Comparison of ENCODE assay signal across 18 cellular contexts in the genomic region with DNA sequence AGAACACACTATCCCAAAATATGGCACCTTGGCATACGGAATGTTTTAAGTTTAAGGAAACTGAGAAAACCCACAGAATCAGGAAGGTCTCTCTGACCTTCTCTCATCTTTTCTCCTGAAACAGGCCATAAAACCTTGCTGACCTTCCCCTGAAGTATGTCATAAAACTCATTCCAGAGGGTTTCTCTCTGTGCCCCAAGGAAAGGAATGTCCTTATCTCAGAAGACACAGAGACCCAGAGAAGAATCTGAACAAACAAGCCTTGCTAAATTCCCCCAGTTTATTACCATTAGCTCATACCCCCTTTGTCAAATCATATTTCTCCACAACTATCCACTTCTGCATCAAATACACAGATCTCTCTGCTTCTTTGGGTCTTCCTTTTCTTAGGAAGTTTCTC.
A peak's percentile ranks its signal among the peaks of the same experiment; 100 is the strongest.
DNase-seq lines count a peak whose midpoint lies in the region; ATAC-seq, FAIRE-seq and TF ChIP-seq lines count a peak whose summit lies in the region.
"Had no signal": no experiment of that assay in that cellular context is flagged by ENCODE, and none has a peak within 500 bp of the region (broad histone marks: within the 10 kb centered on the region; RNA-seq: fewer than 3 reads in every experiment).

No MANE protein-coding gene starts in this region.

- no peak for FAIRE-seq in K562 (lab: Jason Lieb, UNC)
- FAIRE-seq: GM12891 had no signal

- no peak overlapping the region for H2BK15ac ChIP-seq in mesendoderm (replicated peaks; ENCODE audit: low read depth)

- no peak for TF ChIP-seq RAD21 in K562 (CRISPR knock-in tag; conservative IDR thresholded peaks at IDR 0.05 in 1 of 2, IDR thresholded peaks at IDR 0.05 in 1 of 2)

- POLR2A ChIA-PET in K562 (lab: Yijun Ruan, JAX) = interaction anchor here (0.7 kb wide), 1 partner anchor 70 kb away, joined by 3 read pairs; no protein-coding TSS in a partner anchor

- BruUV-seq in K562 (replicated peaks; lab: Mats Ljungman, UMichigan) = no TSS peak

- no peak overlapping the region for H3K4me3 Mint-ChIP-seq in nephron progenitor cell
- H3K4me3 Mint-ChIP-seq: CD4-positive, alpha-beta memory T cell; GM23338; H9 had no signal

- H3K79me1 ChIP-seq in mesendoderm (ENCODE audit: low read length) = no peaks in the 10 kb centered on the region

- no peaks in the 10 kb centered on the region for H3K9me3 ChIP-seq in K562 (replicated peaks; ENCODE audit: control insufficient read depth, insufficient read depth, low read depth, low read length)

- TF ChIP-seq EP300 in K562 (IDR thresholded peaks at IDR 0.05; ENCODE audit: low read length) = no peak

- H3K36me3 ChIP-seq in K562 (ENCODE audit: control insufficient read depth, insufficient read depth, low read length) (no peaks in the 10 kb centered on the region), mesendoderm (ENCODE audit: control insufficient read depth, insufficient read depth, low read length) (no peaks in the 10 kb centered on the region)

- TF ChIP-seq CTCF in K562 (IDR thresholded peaks at IDR 0.05 in 2 of 3, conservative IDR thresholded peaks at IDR 0.05 in 1 of 3; ENCODE audit: insufficient read depth in 2 of 3, low read depth in 1 of 3, low read length in 3 of 3) (no peak), nephron progenitor cell (IDR thresholded peaks at IDR 0.05) (no peak)

- H3K56ac ChIP-seq in mesendoderm (ENCODE audit: low read length) = peak overlapping the region; percentile 17

- in situ Hi-C loops in K562 (cut with MboI) = no loop called here

- no peak overlapping the region; the same call in 1 of the 2 replicates for H2AFZ ChIP-seq in K562 (ENCODE audit: low read depth, low read length)
- H2AFZ ChIP-seq: GM23338 had no signal

- H3K9me1 ChIP-seq in K562 (ENCODE audit: control insufficient read depth, insufficient read depth, low read length) = no peaks in the 10 kb centered on the region

- peaks cover 32% of the 10 kb centered on the region for H3K4me1 Mint-ChIP-seq in nephron progenitor cell
- H3K4me1 Mint-ChIP-seq: CD4-positive, alpha-beta memory T cell; GM23338 had no signal

- no peak overlapping the region for H4K8ac ChIP-seq in mesendoderm (ENCODE audit: low read depth, low read length)

- peak overlapping the region; percentile 14 for H3K27ac Mint-ChIP-seq in nephron progenitor cell
- H3K27ac Mint-ChIP-seq: CD4-positive, alpha-beta memory T cell; GM23338; H9 had no signal

- H3K23ac ChIP-seq in mesendoderm (ENCODE audit: low read length) = no peak overlapping the region

- no peak overlapping the region for H4K5ac ChIP-seq in mesendoderm (ENCODE audit: low read length)

- ATAC-seq in K562 (no peak), GM21717 (IDR thresholded peaks at IDR 0.05; ENCODE audit: unreplicated experiment) (no peak), sciatic nerve (no peak), HG02840 (IDR thresholded peaks at IDR 0.05; ENCODE audit: low FRiP score, unreplicated experiment) (no peak)
- ATAC-seq: GM23338, HCT116 had no signal

- no peaks in the 10 kb centered on the region for H3K27me3 ChIP-seq in K562 (ENCODE audit: control insufficient read depth in 2 of 2, insufficient read depth in 2 of 2, low read length in 2 of 2)
- H3K27me3 ChIP-seq in mesendoderm (ENCODE audit: insufficient read depth, low read length, poor library complexity) = no peaks in the 10 kb centered on the region

- WGBS in K562 (ENCODE audit: insufficient coverage, low coverage, missing lambda C conversion rate) = 0% methylated on average over 1 of the region's 1 CpG
- no CpG with 5 or more reads among the region's 1 CpG for WGBS in mesendoderm (ENCODE audit: extremely low coverage, insufficient coverage, low lambda C conversion rate)

- no peak overlapping the region for H3K4me2 ChIP-seq in K562 (ENCODE audit: insufficient read depth, low read length)
- H3K4me2 ChIP-seq in mesendoderm (ENCODE audit: low read length) = no peak overlapping the region
- H3K4me2 ChIP-seq: GM23338 had no signal

- H3K4me3 ChIP-seq in K562 = no peak overlapping the region
- H3K4me3 ChIP-seq in mesendoderm (ENCODE audit: low read length) = no peak overlapping the region
- H3K4me3 ChIP-seq: GM23338 had no signal

- no peak overlapping the region for H2AK5ac ChIP-seq in mesendoderm (ENCODE audit: low read length)

- H2BK120ac ChIP-seq in mesendoderm (ENCODE audit: low read depth, low read length) = no peak overlapping the region

- H3K79me2 ChIP-seq in K562 (ENCODE audit: control insufficient read depth, insufficient read depth, low read length) (no peaks in the 10 kb centered on the region), mesendoderm (ENCODE audit: control insufficient read depth, insufficient read depth, low read length) (no peaks in the 10 kb centered on the region)

- intact Hi-C loops in K562 (cut with micrococcal nuclease) = no loop called here
- intact Hi-C loops in sciatic nerve (cut with DNase I) = no loop called here

- H3K27ac ChIP-seq in K562 (ENCODE audit: extremely low read depth, low read depth, low read length) (no peak overlapping the region), mesendoderm (ENCODE audit: low read depth, low read length) (no peak overlapping the region)

- CTCF ChIA-PET in K562 (lab: Yijun Ruan, JAX; ENCODE audit: low intra/inter-chr PET ratio) = no interaction called here

- no peaks in the 10 kb centered on the region for H3K27me3 Mint-ChIP-seq in nephron progenitor cell (ENCODE audit: low read depth, poor library complexity)
- H3K27me3 Mint-ChIP-seq: CD4-positive, alpha-beta memory T cell had no signal

- H3K18ac ChIP-seq in mesendoderm (ENCODE audit: low read length) = peak overlapping the region; percentile 16

- no peak overlapping the region for H2BK5ac ChIP-seq in mesendoderm (ENCODE audit: low read length)

- TF ChIP-seq POLR2A in K562 (conservative IDR thresholded peaks at IDR 0.05) = no peak

- H3K4me1 ChIP-seq in K562 (replicated peaks in 1 of 2; ENCODE audit: control insufficient read depth in 2 of 2, insufficient read depth in 2 of 2, low read length in 2 of 2) (peaks cover 0 to 5% of the 10 kb centered on the region in 2 experiments; a peak in 1 of 5 replicates), mesendoderm (ENCODE audit: control insufficient read depth, low read depth, low read length) (no peaks in the 10 kb centered on the region)

- DNase-seq in K562 (ENCODE audit: extremely low read depth in 1 of 4, low spot score in 3 of 4) (no peak), mesendoderm (peak; percentile 86), nephron progenitor cell (no peak), NCI-H146 (lab: John Stamatoyannopoulos, UW) (no peak), sciatic nerve (ENCODE audit: low spot score) (no peak)
- DNase-seq: C1 segment of cervical spinal cord; CD4-positive, alpha-beta memory T cell; COR-L47; DMS 273 treated with DMSO at 0.1 percent for 48 hours; DMS79; EL; GF-D8; H9 had no signal

- no peak overlapping the region for H3K9ac ChIP-seq in K562 (ENCODE audit: insufficient read depth in 1 of 2, low read depth in 2 of 2, low read length in 2 of 2)
- H3K9ac ChIP-seq in mesendoderm (ENCODE audit: low read length) = no peak overlapping the region

- H3K4ac ChIP-seq in mesendoderm (ENCODE audit: low read depth, low read length) = no peak overlapping the region

- H3K36me3 Mint-ChIP-seq in nephron progenitor cell (ENCODE audit: low read depth) = peaks cover 8% of the 10 kb centered on the region
- H3K36me3 Mint-ChIP-seq: CD4-positive, alpha-beta memory T cell had no signal

- H3K9me3 Mint-ChIP-seq in nephron progenitor cell = peaks cover 20% of the 10 kb centered on the region

- no peaks in the 10 kb centered on the region for H4K20me1 ChIP-seq in K562 (replicated peaks; ENCODE audit: control insufficient read depth, insufficient read depth, low read length)

TF ChIP-seq in K562, 482 proteins besides CTCF, POLR2A, EP300 and RAD21 (continues in another document):
- TF ChIP-seq ZNF280A (IDR thresholded peaks at IDR 0.05; ENCODE audit: low read depth, partially characterized antibody) (no peak), HNRNPUL1 (IDR thresholded peaks at IDR 0.05; ENCODE audit: low read length) (no peak), GTF2A2 (tag; IDR thresholded peaks at IDR 0.05) (no peak), CBFA2T3 (IDR thresholded peaks at IDR 0.05) (peak; percentile 47; the same call in 1 of the 2 replicates), FOXA3 (CRISPR knock-in tag; conservative IDR thresholded peaks at IDR 0.05 in 1 of 2, IDR thresholded peaks at IDR 0.05 in 1 of 2) (peak in 1 of 2 experiments; percentile 71; a peak in 2 of 4 replicates), TAL1 (IDR thresholded peaks at IDR 0.05) (peak; percentile 39; the same call in 1 of the 2 replicates), HMG20A (CRISPR knock-in tag; conservative IDR thresholded peaks at IDR 0.05) (no peak), ZNF23 (CRISPR knock-in tag; IDR thresholded peaks at IDR 0.05) (no peak), ZNF740 (CRISPR knock-in tag; IDR thresholded peaks at IDR 0.05) (no peak), ZNF740 (tag; IDR thresholded peaks at IDR 0.05) (no peak)
- TF ChIP-seq, protein P1, sequence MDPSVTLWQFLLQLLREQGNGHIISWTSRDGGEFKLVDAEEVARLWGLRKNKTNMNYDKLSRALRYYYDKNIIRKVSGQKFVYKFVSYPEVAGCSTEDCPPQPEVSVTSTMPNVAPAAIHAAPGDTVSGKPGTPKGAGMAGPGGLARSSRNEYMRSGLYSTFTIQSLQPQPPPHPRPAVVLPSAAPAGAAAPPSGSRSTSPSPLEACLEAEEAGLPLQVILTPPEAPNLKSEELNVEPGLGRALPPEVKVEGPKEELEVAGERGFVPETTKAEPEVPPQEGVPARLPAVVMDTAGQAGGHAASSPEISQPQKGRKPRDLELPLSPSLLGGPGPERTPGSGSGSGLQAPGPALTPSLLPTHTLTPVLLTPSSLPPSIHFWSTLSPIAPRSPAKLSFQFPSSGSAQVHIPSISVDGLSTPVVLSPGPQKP (CRISPR knock-in tag; IDR thresholded peaks at IDR 0.05) = no peak
